Comparison of ENCODE assay signal across 9 cellular contexts in the genomic region with DNA sequence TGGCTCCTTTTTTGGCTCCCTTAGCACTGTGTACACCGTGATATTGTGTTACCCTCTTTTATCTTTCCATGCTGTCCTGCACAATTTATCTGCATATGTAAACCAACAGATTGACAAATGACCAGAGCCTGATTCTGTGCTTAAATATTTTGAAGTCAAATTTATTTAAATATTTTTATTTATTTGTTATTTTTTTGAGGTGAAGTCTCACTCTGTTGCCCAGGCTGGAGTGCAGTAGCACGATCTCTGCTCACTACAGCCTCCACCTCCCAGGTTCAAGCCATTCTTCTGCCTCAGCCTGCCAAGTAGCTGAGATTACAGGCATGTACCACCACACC. TPM values are rescaled to one million over a fixed set of nuclear protein-coding genes. Genes with fewer than 3 reads are reported as not detected.
DNase-seq lines count a peak whose midpoint lies in the region; TF ChIP-seq lines count a peak whose summit lies in the region.
"Had no signal": no experiment of that assay in that cellular context is flagged by ENCODE, and none has a peak within 500 bp of the region (broad histone marks: within the 10 kb centered on the region; RNA-seq: fewer than 3 reads in every experiment).

No MANE protein-coding gene starts in this region.

- WGBS in suprapubic skin = 11% methylated on average over 2 of the region's 2 CpGs

- H3K4me3 ChIP-seq in KMS-11 (IDR thresholded peaks at IDR 0.05; ENCODE audit: insufficient read depth, low read depth, low read length) (no peak overlapping the region), suprapubic skin (no peak overlapping the region)

- peaks cover 23% of the 10 kb centered on the region for H3K36me3 Mint-ChIP-seq in type B pancreatic cell

- DNase-seq in stimulated activated CD4-positive, alpha-beta T cell treated with anti-CD3 and anti-CD28 coated beads, Interleukin-15, amount 100 ng/mL, for 24 hours = peak; percentile 4
- DNase-seq in stimulated activated CD4-positive, alpha-beta T cell treated with anti-CD3 and anti-CD28 coated beads, Interleukin-4, amount 100 ng/mL, for 24 hours = no peak
- DNase-seq in caudate nucleus (lab: John Stamatoyannopoulos, UW) (no peak), type B pancreatic cell (ENCODE audit: extremely low spot score, unreplicated experiment) (no peak), suprapubic skin (ENCODE audit: low spot score in 2 of 2) (no peak), SW 1271 (lab: John Stamatoyannopoulos, UW) (no peak), amniotic stem cell (lab: John Stamatoyannopoulos, UW) (no peak)

- no peaks in the 10 kb centered on the region for H3K27me3 ChIP-seq in KMS-11 (ENCODE audit: insufficient read depth, low read depth)
- H3K27me3 ChIP-seq in suprapubic skin = no peaks in the 10 kb centered on the region
- H3K27me3 ChIP-seq: brain microvascular endothelial cell had no signal

- peaks cover 100% of the 10 kb centered on the region for H3K4me1 ChIP-seq in KMS-11 (ENCODE audit: low read depth, poor library complexity, severe bottlenecking)
- H3K4me1 ChIP-seq in suprapubic skin = peaks cover 6% of the 10 kb centered on the region

- H3K27me3 Mint-ChIP-seq in type B pancreatic cell = no peaks in the 10 kb centered on the region

- no peak overlapping the region for H3K4me3 Mint-ChIP-seq in type B pancreatic cell

- no peaks in the 10 kb centered on the region for H3K36me3 ChIP-seq in KMS-11 (ENCODE audit: insufficient read depth)
- H3K36me3 ChIP-seq in suprapubic skin = peaks cover 65% of the 10 kb centered on the region

- H3K79me2 ChIP-seq in KMS-11 (ENCODE audit: insufficient read depth, low read depth) = no peaks in the 10 kb centered on the region

- peak overlapping the region; percentile 71 for H3K27ac Mint-ChIP-seq in type B pancreatic cell

- no peak overlapping the region for H2AFZ ChIP-seq in KMS-11 (ENCODE audit: low read depth)

- TF ChIP-seq CTCF in KMS-11 (conservative IDR thresholded peaks at IDR 0.05; ENCODE audit: low read depth, low read length) = peak; percentile 80
- no peak for TF ChIP-seq CTCF in type B pancreatic cell (conservative IDR thresholded peaks at IDR 0.05)
- no peak for TF ChIP-seq CTCF in suprapubic skin (IDR thresholded peaks at IDR 0.05)

- H3K9me3 Mint-ChIP-seq in type B pancreatic cell = no peaks in the 10 kb centered on the region

- H3K4me2 ChIP-seq in KMS-11 = peak overlapping the region; percentile 50

- H3K27ac ChIP-seq in KMS-11 = peak overlapping the region; percentile 49
- peak overlapping the region; percentile 5 for H3K27ac ChIP-seq in caudate nucleus (ENCODE audit: low read depth, low read length)
- no peak overlapping the region for H3K27ac ChIP-seq in suprapubic skin
- H3K27ac ChIP-seq: brain microvascular endothelial cell had no signal

- no peaks in the 10 kb centered on the region for H3K9me3 ChIP-seq in suprapubic skin

- no peaks in the 10 kb centered on the region for H4K20me1 ChIP-seq in KMS-11 (ENCODE audit: insufficient read depth)

- H3K4me1 Mint-ChIP-seq in type B pancreatic cell (ENCODE audit: unreplicated experiment) = peaks cover 5% of the 10 kb centered on the region

- no peak for TF ChIP-seq EP300 in suprapubic skin (IDR thresholded peaks at IDR 0.05)

- H3K9ac ChIP-seq in KMS-11 = peak overlapping the region; percentile 0; the same call in 1 of the 2 replicates

- no peak for TF ChIP-seq POLR2A in suprapubic skin (IDR thresholded peaks at IDR 0.05)

RNA-seq across cellular contexts. Expression of gene PMF1, which starts 12.8 kb away (rescaled TPM):
- 56.1 and 62.0 TPM in 2 replicates for total RNA-seq in type B pancreatic cell (ENCODE audit: low replicate concordance)
- total RNA-seq in suprapubic skin = 10 to 100 TPM; 42.7 to 74.3 (median 70.1) TPM

RNA-seq across cellular contexts. Expression of gene BGLAP, which starts 16.3 kb away (rescaled TPM):
- total RNA-seq in type B pancreatic cell (ENCODE audit: low replicate concordance) = 0.64 and 3.1 TPM in 2 replicates
- total RNA-seq in suprapubic skin = 1 to 10 TPM in 2 of 4 donors, not detected in 2; 1.2 to 4.4 TPM

RNA-seq across cellular contexts. Expression of gene PAQR6, which starts 22.2 kb away (rescaled TPM):
- total RNA-seq in type B pancreatic cell (ENCODE audit: low replicate concordance) = 9.2 and 19.0 TPM in 2 replicates
- 10 to 100 TPM in 1 of 4 donors, 1 to 10 TPM in 3; 4.5 to 18.5 (median 7.2) TPM for total RNA-seq in suprapubic skin

RNA-seq across cellular contexts. Expression of gene SLC25A44, which starts 31.7 kb away (rescaled TPM):
- total RNA-seq in type B pancreatic cell (ENCODE audit: low replicate concordance) (18.6 and 21.8 TPM in 2 replicates), suprapubic skin (10 to 100 TPM; 15.1 to 20.4 (median 17.2) TPM)

RNA-seq across cellular contexts. Expression of gene SMG5, which starts 57.0 kb away (rescaled TPM):
- total RNA-seq in type B pancreatic cell (ENCODE audit: low replicate concordance) (91.0 and 91.3 TPM in 2 replicates), suprapubic skin (100 to 1,000 TPM in 1 of 4 donors, 10 to 100 TPM in 3; 68.0 to 170 (median 76.6) TPM)
